ENCODE assay signal across 1 cellular context in the genomic region with DNA sequence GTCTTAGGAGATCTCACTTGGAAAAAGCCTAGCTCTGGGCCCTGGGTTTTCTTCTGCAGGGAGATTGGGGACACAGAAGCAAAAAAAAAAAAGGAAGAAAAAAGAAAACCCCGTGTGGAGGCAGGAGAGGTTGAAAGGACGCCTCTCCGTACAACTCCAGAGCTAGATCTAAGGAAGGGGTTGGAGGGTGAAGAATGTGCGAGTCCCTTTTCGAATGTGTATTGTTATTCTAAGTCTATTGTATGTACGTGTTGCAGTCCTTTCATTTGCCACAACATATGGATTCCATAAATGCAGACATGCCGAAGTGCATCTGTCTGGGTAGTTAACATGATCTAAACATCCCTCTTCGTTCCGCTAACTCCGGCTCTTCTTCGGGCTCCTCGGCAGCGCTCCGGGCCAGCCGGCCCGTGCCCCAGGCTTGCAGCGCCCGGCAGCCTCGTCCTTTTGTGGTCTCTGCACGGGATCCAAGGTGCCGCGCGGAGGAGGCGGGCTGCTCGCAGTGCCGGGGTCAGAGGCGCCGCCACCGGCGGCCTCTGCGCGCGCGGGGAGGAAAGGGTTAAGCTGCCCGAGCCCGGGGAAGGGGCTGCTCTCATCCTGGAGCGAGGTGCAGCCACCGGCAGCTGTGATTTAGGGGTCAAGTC.
A peak's percentile ranks its signal among the peaks of the same experiment; 100 is the strongest.
TF ChIP-seq lines count a peak whose summit lies in the region.

No MANE protein-coding gene starts in this region.

TF ChIP-seq in GM12878, 131 proteins besides CTCF, POLR2A, EP300 and RAD21:
- TF ChIP-seq CBX5 (IDR thresholded peaks at IDR 0.05; ENCODE audit: low read depth), result no peak
- peak; percentile 67 for TF ChIP-seq SUZ12 (IDR thresholded peaks at IDR 0.05; ENCODE audit: unreplicated experiment)
- peak in 1 of 2 experiments; percentile 45; a peak in 1 of 4 replicates for TF ChIP-seq BHLHE40 (IDR thresholded peaks at IDR 0.05; ENCODE audit: borderline replicate concordance in 1 of 2, low read depth in 2 of 2, low read length in 1 of 2)
TF ChIP-seq in GM12878: peak in this region for 2.
